ENCODE assay signal across 1 cellular context in genomic region chr6:112018619-112019416, GRCh38.
TF ChIP-seq lines count a peak whose summit lies in the region.

No MANE protein-coding gene starts in this region.

TF ChIP-seq in HepG2, 621 proteins besides CTCF, POLR2A, EP300 and RAD21 (continued from another document and continues in another):
- TF ChIP-seq CERS6 (CRISPR knock-in tag; IDR thresholded peaks at IDR 0.05), result no peak
- TF ChIP-seq ZNF773 (CRISPR knock-in tag; IDR thresholded peaks at IDR 0.05; ENCODE audit: borderline replicate concordance), result no peak
- TF ChIP-seq ZNF160 (CRISPR knock-in tag; IDR thresholded peaks at IDR 0.05), result no peak
- no peak for TF ChIP-seq ZBTB49 (CRISPR knock-in tag; IDR thresholded peaks at IDR 0.05; ENCODE audit: borderline replicate concordance)
- peak; percentile 56 for TF ChIP-seq TFDP2 (CRISPR knock-in tag; IDR thresholded peaks at IDR 0.05)
- TF ChIP-seq MLX (CRISPR knock-in tag; IDR thresholded peaks at IDR 0.05), result peak; percentile 63; the same call in 1 of the 2 replicates
- TF ChIP-seq ZFP37 (CRISPR knock-in tag; IDR thresholded peaks at IDR 0.05; ENCODE audit: borderline replicate concordance), result no peak
- TF ChIP-seq ZNF674 (CRISPR knock-in tag; IDR thresholded peaks at IDR 0.05; ENCODE audit: low read depth), result no peak
- no peak for TF ChIP-seq ZSCAN31 (CRISPR knock-in tag; IDR thresholded peaks at IDR 0.05; ENCODE audit: low read depth)
- TF ChIP-seq ZZZ3 (CRISPR knock-in tag; IDR thresholded peaks at IDR 0.05; ENCODE audit: borderline replicate concordance), result no peak
- TF ChIP-seq TGIF2 (CRISPR knock-in tag; IDR thresholded peaks at IDR 0.05), result no peak
- TF ChIP-seq ARNTL (CRISPR knock-in tag; IDR thresholded peaks at IDR 0.05), result no peak
- no peak for TF ChIP-seq KLF9 (CRISPR knock-in tag; IDR thresholded peaks at IDR 0.05; ENCODE audit: low read depth)
- no peak for TF ChIP-seq ZFP41 (CRISPR knock-in tag; IDR thresholded peaks at IDR 0.05; ENCODE audit: borderline replicate concordance)
- no peak for TF ChIP-seq SPEN (CRISPR knock-in tag; IDR thresholded peaks at IDR 0.05; ENCODE audit: low read depth)
- TF ChIP-seq ZNF292 (CRISPR knock-in tag; IDR thresholded peaks at IDR 0.05; ENCODE audit: borderline replicate concordance, low read depth), result peak; percentile 73; the same call in 1 of the 2 replicates
- peak; percentile 45; the same call in 1 of the 2 replicates for TF ChIP-seq ZBTB20 (CRISPR knock-in tag; IDR thresholded peaks at IDR 0.05; ENCODE audit: borderline replicate concordance, low read depth)
- peak; percentile 79; the same call in 1 of the 2 replicates for TF ChIP-seq ZNF350 (CRISPR knock-in tag; IDR thresholded peaks at IDR 0.05; ENCODE audit: borderline replicate concordance, low read depth)
- peak; percentile 69; the same call in 1 of the 2 replicates for TF ChIP-seq FOXO1 (CRISPR knock-in tag; IDR thresholded peaks at IDR 0.05)
- TF ChIP-seq ZBTB1 (CRISPR knock-in tag; IDR thresholded peaks at IDR 0.05; ENCODE audit: borderline replicate concordance), result no peak
- no peak for TF ChIP-seq ARNT2 (CRISPR knock-in tag; IDR thresholded peaks at IDR 0.05; ENCODE audit: low read depth)
- TF ChIP-seq ZNF431 (CRISPR knock-in tag; IDR thresholded peaks at IDR 0.05; ENCODE audit: borderline replicate concordance, low read depth), result no peak
- TF ChIP-seq ARID2 (CRISPR knock-in tag; IDR thresholded peaks at IDR 0.05; ENCODE audit: borderline replicate concordance), result no peak
- no peak for TF ChIP-seq GTF2F1 (IDR thresholded peaks at IDR 0.05; ENCODE audit: low read length)
- no peak for TF ChIP-seq EEA1 (CRISPR knock-in tag; IDR thresholded peaks at IDR 0.05; ENCODE audit: borderline replicate concordance)
- TF ChIP-seq HNF1B (CRISPR knock-in tag; IDR thresholded peaks at IDR 0.05), result peak; percentile 75
- TF ChIP-seq NCOA5 (CRISPR knock-in tag; IDR thresholded peaks at IDR 0.05), result no peak
- no peak for TF ChIP-seq PRPF4 (IDR thresholded peaks at IDR 0.05; ENCODE audit: low read depth, low read length, poor library complexity, severe bottlenecking)
- peak; percentile 84; the same call in 1 of the 2 replicates for TF ChIP-seq ZNF614 (CRISPR knock-in tag; IDR thresholded peaks at IDR 0.05; ENCODE audit: borderline replicate concordance)
- no peak for TF ChIP-seq GPBP1L1 (CRISPR knock-in tag; IDR thresholded peaks at IDR 0.05)
- TF ChIP-seq GLMP (CRISPR knock-in tag; IDR thresholded peaks at IDR 0.05; ENCODE audit: borderline replicate concordance), result no peak
- TF ChIP-seq ZNF724P (CRISPR knock-in tag; IDR thresholded peaks at IDR 0.05; ENCODE audit: borderline replicate concordance), result no peak
- peak; percentile 93 for TF ChIP-seq NFIC (IDR thresholded peaks at IDR 0.05; ENCODE audit: low read length)
- TF ChIP-seq ZNF577 (CRISPR knock-in tag; IDR thresholded peaks at IDR 0.05; ENCODE audit: borderline replicate concordance, low read depth), result no peak
- no peak for TF ChIP-seq CENPX (CRISPR knock-in tag; IDR thresholded peaks at IDR 0.05)
- TF ChIP-seq ZNF713 (CRISPR knock-in tag; IDR thresholded peaks at IDR 0.05), result no peak
- TF ChIP-seq PPARG (CRISPR knock-in tag; conservative IDR thresholded peaks at IDR 0.05), result peak; percentile 91
- no peak for TF ChIP-seq KDM5B (CRISPR knock-in tag; IDR thresholded peaks at IDR 0.05; ENCODE audit: borderline replicate concordance)
- TF ChIP-seq ZMYM4 (CRISPR knock-in tag; IDR thresholded peaks at IDR 0.05), result peak; percentile 69
- no peak for TF ChIP-seq IKZF1 (IDR thresholded peaks at IDR 0.05)
- no peak for TF ChIP-seq NFIB (CRISPR knock-in tag; IDR thresholded peaks at IDR 0.05; ENCODE audit: borderline replicate concordance)
- peak; percentile 56; the same call in 1 of the 2 replicates for TF ChIP-seq CREM (IDR thresholded peaks at IDR 0.05)
- TF ChIP-seq CREM (CRISPR knock-in tag; IDR thresholded peaks at IDR 0.05), result no peak
- no peak for TF ChIP-seq ZNF317 (CRISPR knock-in tag; IDR thresholded peaks at IDR 0.05)
- peak; percentile 45; the same call in 1 of the 2 replicates for TF ChIP-seq ZNF605 (CRISPR knock-in tag; IDR thresholded peaks at IDR 0.05)
- no peak for TF ChIP-seq NPAS2 (CRISPR knock-in tag; IDR thresholded peaks at IDR 0.05; ENCODE audit: borderline replicate concordance)
- TF ChIP-seq ZNF570 (CRISPR knock-in tag; IDR thresholded peaks at IDR 0.05; ENCODE audit: borderline replicate concordance), result no peak
- no peak for TF ChIP-seq ZBTB43 (CRISPR knock-in tag; conservative IDR thresholded peaks at IDR 0.05)
- no peak for TF ChIP-seq ZBTB7B (CRISPR knock-in tag; IDR thresholded peaks at IDR 0.05)
- no peak for TF ChIP-seq ZNF839 (CRISPR knock-in tag; IDR thresholded peaks at IDR 0.05; ENCODE audit: borderline replicate concordance)
- no peak for TF ChIP-seq NFATC3 (CRISPR knock-in tag; IDR thresholded peaks at IDR 0.05)
- TF ChIP-seq HNRNPUL1 (IDR thresholded peaks at IDR 0.05; ENCODE audit: low read depth, low read length), result no peak
- TF ChIP-seq ZNF562 (CRISPR knock-in tag; IDR thresholded peaks at IDR 0.05; ENCODE audit: borderline replicate concordance), result no peak
- no peak for TF ChIP-seq IKZF4 (CRISPR knock-in tag; IDR thresholded peaks at IDR 0.05; ENCODE audit: borderline replicate concordance, low read depth, not compliant biosample characterization)
- TF ChIP-seq ARID4A (CRISPR knock-in tag; IDR thresholded peaks at IDR 0.05; ENCODE audit: borderline replicate concordance), result peak; percentile 54; the same call in 1 of the 2 replicates
- TF ChIP-seq TBX3 (IDR thresholded peaks at IDR 0.05; ENCODE audit: borderline replicate concordance), result peak; percentile 71; the same call in 1 of the 2 replicates
- no peak for TF ChIP-seq KLF13 (CRISPR knock-in tag; IDR thresholded peaks at IDR 0.05)
- TF ChIP-seq KDM3A (CRISPR knock-in tag; IDR thresholded peaks at IDR 0.05; ENCODE audit: low read depth), result no peak
- peak; percentile 69; the same call in 1 of the 2 replicates for TF ChIP-seq ZNF331 (CRISPR knock-in tag; IDR thresholded peaks at IDR 0.05)
- no peak for TF ChIP-seq MXD4 (CRISPR knock-in tag; IDR thresholded peaks at IDR 0.05)
- TF ChIP-seq ZNF274 (CRISPR knock-in tag; IDR thresholded peaks at IDR 0.05), result no peak
- no peak for TF ChIP-seq ZNF24 (IDR thresholded peaks at IDR 0.05)
- TF ChIP-seq RBM39 (IDR thresholded peaks at IDR 0.05; ENCODE audit: low read depth, low read length, poor library complexity, severe bottlenecking), result no peak
